ENCODE assay signal across 25 cellular contexts in the genomic region with DNA sequence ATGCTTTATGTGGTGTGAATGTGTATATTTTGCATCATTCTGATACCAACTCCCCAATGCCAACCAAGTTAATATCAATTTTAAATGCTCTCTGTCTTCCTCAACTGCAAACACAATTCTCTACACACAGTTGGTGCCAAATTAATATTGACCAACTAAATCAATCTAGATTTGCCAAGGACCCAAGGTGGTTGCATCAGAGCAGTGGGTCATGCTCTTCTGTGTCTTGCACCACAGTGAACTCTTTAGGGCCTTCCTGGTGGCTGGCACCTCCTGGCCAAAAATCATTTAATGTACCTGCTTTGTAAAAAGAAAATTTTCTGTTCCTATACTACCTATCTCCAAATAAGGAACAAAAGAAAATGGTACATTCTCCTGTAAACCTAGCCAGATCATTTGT. TPM values are rescaled to one million over a fixed set of nuclear protein-coding genes. Genes with fewer than 3 reads are reported as not detected.
DNase-seq lines count a peak whose midpoint lies in the region; ATAC-seq, FAIRE-seq and TF ChIP-seq lines count a peak whose summit lies in the region.
"Had no signal": no experiment of that assay in that cellular context is flagged by ENCODE, and none has a peak within 500 bp of the region (broad histone marks: within the 10 kb centered on the region; RNA-seq: fewer than 3 reads in every experiment).

No MANE protein-coding gene starts in this region.

- H2AFZ ChIP-seq in GM23338, result no peak overlapping the region
- H2AFZ ChIP-seq: GM23248 had no signal

- intact Hi-C loops in pancreas (cut with DNase I), result no loop called here

- TF ChIP-seq CTCF in GM23338 (conservative IDR thresholded peaks at IDR 0.05; ENCODE audit: low read depth in 2 of 2) (no peak), pancreas (IDR thresholded peaks at IDR 0.05) (no peak)

- H3F3A ChIP-seq in GM23338 (replicated peaks; ENCODE audit: low read depth), result peaks cover 12% of the 10 kb centered on the region

- CTCF ChIA-PET in CD8-positive, alpha-beta memory T cell (lab: Charles Lee), result interaction anchor here (0.6 kb wide), 1 partner anchor 383 kb away, joined by 3 read pairs; no protein-coding TSS in a partner anchor

- H3K9me3 Mint-ChIP-seq in CD8-positive, alpha-beta memory T cell, result no peaks in the 10 kb centered on the region
- no peaks in the 10 kb centered on the region for H3K9me3 Mint-ChIP-seq in GM23338
- H3K9me3 Mint-ChIP-seq: CD4-positive, alpha-beta T cell had no signal

- H3K9me2 ChIP-seq in GM23338 (ENCODE audit: insufficient read depth), result no peaks in the 10 kb centered on the region

- H3K4me1 Mint-ChIP-seq in CD8-positive, alpha-beta memory T cell, result peaks cover 0 to 3% (median 3%) of the 10 kb centered on the region in 3 donors
- peaks cover under 1% of the 10 kb centered on the region for H3K4me1 Mint-ChIP-seq in GM23338

- H3K4me3 ChIP-seq in CD8-positive, alpha-beta memory T cell (ENCODE audit: low read length), result no peak overlapping the region
- H3K4me3 ChIP-seq in GM23338 (no peak overlapping the region), pancreas (no peak overlapping the region)
- H3K4me3 ChIP-seq: GM23248, HAP-1 had no signal

- no peak for DNase-seq in CD8-positive, alpha-beta memory T cell
- DNase-seq in GM23338 (ENCODE audit: low spot score) (no peak), left lobe of liver (ENCODE audit: low spot score) (peak; percentile 76), pancreas (peak in 1 of 6 donors; percentile 30), NCI-H1105 (lab: John Stamatoyannopoulos, UW) (no peak)
- DNase-seq: Caco-2; CD4-positive, alpha-beta T cell; DMS 273 treated with DMSO at 0.1 percent for 48 hours; DMS79 treated with DMSO at 0.1 percent for 48 hours; GM23248; IMR-90; NCI-H1105 treated with DMSO at 0.1 percent for 48 hours; NCI-H1694; NCI-H2081; NCI-H2171 treated with DMSO at 0.1 percent for 48 hours; NCI-H526; OCI-M1 had no signal

- ATAC-seq in GM23338 (no peak), left lobe of liver (peak; percentile 86), pancreas (peak in 3 of 4 donors; percentile 42 to 46 (median 45)), HG02798 (IDR thresholded peaks at IDR 0.05; ENCODE audit: poor library complexity, unreplicated experiment) (no peak), HG02763 (IDR thresholded peaks at IDR 0.05; ENCODE audit: unreplicated experiment) (no peak)
- ATAC-seq: Right ventricle myocardium inferior had no signal

- no peaks in the 10 kb centered on the region for H3K9me3 ChIP-seq in CD8-positive, alpha-beta memory T cell (ENCODE audit: low read length)
- H3K9me3 ChIP-seq in pancreas, result no peaks in the 10 kb centered on the region
- H3K9me3 ChIP-seq: Caco-2, HAP-1 had no signal

- no peaks in the 10 kb centered on the region for H3K79me2 ChIP-seq in GM23338 (replicated peaks; ENCODE audit: insufficient read depth)

- no peak for FAIRE-seq in pancreas (lab: Jason Lieb, UNC)
- FAIRE-seq: HTR-8/SVneo had no signal

- no peaks in the 10 kb centered on the region for H3K27me3 Mint-ChIP-seq in CD8-positive, alpha-beta memory T cell
- H3K27me3 Mint-ChIP-seq in GM23338 (ENCODE audit: insufficient read depth, low read depth, poor library complexity), result peaks cover 4% of the 10 kb centered on the region
- H3K27me3 Mint-ChIP-seq: CD4-positive, alpha-beta T cell had no signal

- peaks cover 54% of the 10 kb centered on the region for H3K36me3 ChIP-seq in CD8-positive, alpha-beta memory T cell (ENCODE audit: insufficient read depth, low read length)
- peaks cover 55% of the 10 kb centered on the region for H3K36me3 ChIP-seq in GM23338 (ENCODE audit: insufficient read depth)
- H3K36me3 ChIP-seq in pancreas, result peaks cover 15 to 68% (median 30%) of the 10 kb centered on the region in 3 donors

- H3K27ac ChIP-seq in CD8-positive, alpha-beta memory T cell (ENCODE audit: low read depth, low read length), result no peak overlapping the region
- H3K27ac ChIP-seq in GM23338 (ENCODE audit: low read depth) (peak overlapping the region; percentile 5; the same call in 1 of the 2 replicates), pancreas (no peak overlapping the region)
- H3K27ac ChIP-seq: GM23248, KMS-11 had no signal

- H3K4me1 ChIP-seq in CD8-positive, alpha-beta memory T cell (ENCODE audit: insufficient read depth, low read length), result no peaks in the 10 kb centered on the region
- H3K4me1 ChIP-seq in GM23338 (ENCODE audit: insufficient read depth), result peaks cover 3% of the 10 kb centered on the region; the same call in 1 of the 2 replicates
- H3K4me1 ChIP-seq in pancreas, result peaks cover 0 to 3% (median 0%) of the 10 kb centered on the region in 3 donors
- H3K4me1 ChIP-seq: HAP-1 had no signal

- no peak overlapping the region for H3K4me2 ChIP-seq in GM23338
- H3K4me2 ChIP-seq: KMS-11 had no signal

- no peaks in the 10 kb centered on the region for H3K27me3 ChIP-seq in CD8-positive, alpha-beta memory T cell (ENCODE audit: insufficient read depth, low read length, poor library complexity, severe bottlenecking)
- H3K27me3 ChIP-seq in GM23338 (ENCODE audit: insufficient read depth) (no peaks in the 10 kb centered on the region), pancreas (no peaks in the 10 kb centered on the region)

- H3K4me3 Mint-ChIP-seq in CD8-positive, alpha-beta memory T cell, result no peak overlapping the region
- H3K4me3 Mint-ChIP-seq in GM23338, result no peak overlapping the region
- H3K4me3 Mint-ChIP-seq: CD4-positive, alpha-beta T cell had no signal

- POLR2A ChIA-PET in CD8-positive, alpha-beta memory T cell (lab: Charles Lee), result interaction anchor here (0.7 kb wide), 1 partner anchor 144 kb away, joined by 10 read pairs; no protein-coding TSS in a partner anchor

- H3K27ac Mint-ChIP-seq in CD8-positive, alpha-beta memory T cell, result peak overlapping the region in 6 of 8 donors; percentile 40 to 85 (median 54)
- no peak overlapping the region for H3K27ac Mint-ChIP-seq in GM23338
- H3K27ac Mint-ChIP-seq: CD4-positive, alpha-beta T cell had no signal

- peaks cover 14 to 64% (median 17%) of the 10 kb centered on the region in 3 donors for H3K36me3 Mint-ChIP-seq in CD8-positive, alpha-beta memory T cell
- peaks cover 78% of the 10 kb centered on the region for H3K36me3 Mint-ChIP-seq in GM23338 (ENCODE audit: low read depth)

- peaks cover 8% of the 10 kb centered on the region for H4K20me1 ChIP-seq in GM23338 (replicated peaks; ENCODE audit: insufficient read depth)

TF ChIP-seq in GM23338, 12 proteins besides CTCF, POLR2A, EP300 and RAD21 (continues in another document):
- no peak for TF ChIP-seq JUNB (IDR thresholded peaks at IDR 0.05; ENCODE audit: unreplicated experiment)
- no peak for TF ChIP-seq ZNF331 (CRISPR knock-in tag; IDR thresholded peaks at IDR 0.05; ENCODE audit: low read depth)
- no peak for TF ChIP-seq CREB1 (CRISPR knock-in tag; IDR thresholded peaks at IDR 0.05; ENCODE audit: low read depth)
- no peak for TF ChIP-seq NANOG (IDR thresholded peaks at IDR 0.05; ENCODE audit: borderline replicate concordance)
- TF ChIP-seq, protein P1, sequence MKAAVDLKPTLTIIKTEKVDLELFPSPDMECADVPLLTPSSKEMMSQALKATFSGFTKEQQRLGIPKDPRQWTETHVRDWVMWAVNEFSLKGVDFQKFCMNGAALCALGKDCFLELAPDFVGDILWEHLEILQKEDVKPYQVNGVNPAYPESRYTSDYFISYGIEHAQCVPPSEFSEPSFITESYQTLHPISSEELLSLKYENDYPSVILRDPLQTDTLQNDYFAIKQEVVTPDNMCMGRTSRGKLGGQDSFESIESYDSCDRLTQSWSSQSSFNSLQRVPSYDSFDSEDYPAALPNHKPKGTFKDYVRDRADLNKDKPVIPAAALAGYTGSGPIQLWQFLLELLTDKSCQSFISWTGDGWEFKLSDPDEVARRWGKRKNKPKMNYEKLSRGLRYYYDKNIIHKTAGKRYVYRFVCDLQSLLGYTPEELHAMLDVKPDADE (IDR thresholded peaks at IDR 0.05), result no peak
- no peak for TF ChIP-seq STAT1 (IDR thresholded peaks at IDR 0.05; ENCODE audit: unreplicated experiment)
- no peak for TF ChIP-seq ZNF114 (CRISPR knock-in tag; IDR thresholded peaks at IDR 0.05)
- no peak for TF ChIP-seq POLR2AphosphoS5 (IDR thresholded peaks at IDR 0.05; ENCODE audit: low read depth)

RNA-seq across cellular contexts. Expression of a gene that starts 14.1 kb away (rescaled TPM):
- 10 to 100 TPM; 14.3 to 14.4 TPM for total RNA-seq in CD8-positive, alpha-beta memory T cell
- 14.2 TPM for polyA plus RNA-seq in CD8-positive, alpha-beta memory T cell
- 15.2 and 17.8 TPM in 2 replicates for total RNA-seq in GM23338 (2014; rRNA removed; shearing (Covaris generic))
- 12.0 and 12.8 TPM in 2 replicates for polyA plus RNA-seq in GM23338 (2016; fragmentation: Nextera tagmentation; extraction: Ambion mirVana)
- total RNA-seq in left lobe of liver, result 24.8 TPM
- total RNA-seq in pancreas, result 10 to 100 TPM in 4 of 6 donors, 1 to 10 TPM in 2; 8.0 to 12.9 (median 11.1) TPM
- polyA plus RNA-seq in pancreas, result 10 to 100 TPM; 23.8 to 36.4 TPM

RNA-seq across cellular contexts. Expression of a gene that starts 19.3 kb away (rescaled TPM):
- total RNA-seq in CD8-positive, alpha-beta memory T cell, result 100 to 1,000 TPM; 279 to 286 TPM
- 78.8 TPM for polyA plus RNA-seq in CD8-positive, alpha-beta memory T cell
- total RNA-seq in GM23338 (2014; rRNA removed; shearing (Covaris generic)), result 163 and 166 TPM in 2 replicates
- polyA plus RNA-seq in GM23338 (2016; fragmentation: Nextera tagmentation; extraction: Ambion mirVana) (54.5 and 63.3 TPM in 2 replicates), pancreas (10 to 100 TPM; 32.0 to 45.4 TPM)
- total RNA-seq in left lobe of liver (67.4 TPM), pancreas (100 to 1,000 TPM in 2 of 6 donors, 10 to 100 TPM in 4; 80.0 to 120 (median 97.2) TPM)

RNA-seq across cellular contexts. Expression of a gene that starts 22.7 kb away (rescaled TPM):
- 10 to 100 TPM; 67.0 to 69.9 TPM for total RNA-seq in CD8-positive, alpha-beta memory T cell
- polyA plus RNA-seq in CD8-positive, alpha-beta memory T cell, result 16.1 TPM
- total RNA-seq in GM23338 (2014; rRNA removed; shearing (Covaris generic)), result 25.2 and 25.6 TPM in 2 replicates
- polyA plus RNA-seq in GM23338 (2016; fragmentation: Nextera tagmentation; extraction: Ambion mirVana) (16.2 and 20.3 TPM in 2 replicates), pancreas (10 to 100 TPM in 1 of 2 donors, 1 to 10 TPM in 1; 8.0 to 12.2 TPM)
- total RNA-seq in left lobe of liver (12.9 TPM), pancreas (10 to 100 TPM; 12.1 to 25.1 (median 17.9) TPM)

RNA-seq across cellular contexts. Expression of a gene that starts 34.9 kb away (rescaled TPM):
- 100 to 1,000 TPM; 165 to 167 TPM for total RNA-seq in CD8-positive, alpha-beta memory T cell
- polyA plus RNA-seq in CD8-positive, alpha-beta memory T cell, result 188 TPM
- total RNA-seq in GM23338 (2014; rRNA removed; shearing (Covaris generic)), result 107 and 119 TPM in 2 replicates
- polyA plus RNA-seq in GM23338 (2016; fragmentation: Nextera tagmentation; extraction: Ambion mirVana) (316 and 317 TPM in 2 replicates), pancreas (100 to 1,000 TPM; 109 to 141 TPM)
- total RNA-seq in left lobe of liver (93.3 TPM), pancreas (10 to 100 TPM; 45.3 to 94.2 (median 66.3) TPM)

RNA-seq across cellular contexts. Expression of a gene that starts 51.0 kb away (rescaled TPM):
- under 1 TPM; 0.35 to 0.62 TPM for total RNA-seq in CD8-positive, alpha-beta memory T cell
- polyA plus RNA-seq in CD8-positive, alpha-beta memory T cell, result not detected
- 0.59 and 4.5 TPM in 2 replicates for total RNA-seq in GM23338 (2014; rRNA removed; shearing (Covaris generic))
- polyA plus RNA-seq in GM23338 (2016; fragmentation: Nextera tagmentation; extraction: Ambion mirVana), result 0.29 and 0.63 TPM in 2 replicates
- 227 TPM for total RNA-seq in left lobe of liver
- 100 to 1,000 TPM; 108 to 289 (median 226) TPM for total RNA-seq in pancreas
- 100 to 1,000 TPM; 307 to 615 TPM for polyA plus RNA-seq in pancreas
- total RNA-seq: GM23248, IMR-90, Right ventricle myocardium inferior, SK-MEL-5 had no signal
- polyA plus RNA-seq: BJ, GM23248, IMR-90 had no signal

Comparison
In these comparisons a context has a peak if more than half of its experiments do, and no peak if none do; other contexts are left out.
1. ATAC-seq: peak in left lobe of liver (single experiment) and pancreas (3 of 4); none in GM23338 (single experiment), HG02798 (single experiment) and HG02763 (single experiment).